ENCODE assay signal across 1 cellular context in the genomic region with DNA sequence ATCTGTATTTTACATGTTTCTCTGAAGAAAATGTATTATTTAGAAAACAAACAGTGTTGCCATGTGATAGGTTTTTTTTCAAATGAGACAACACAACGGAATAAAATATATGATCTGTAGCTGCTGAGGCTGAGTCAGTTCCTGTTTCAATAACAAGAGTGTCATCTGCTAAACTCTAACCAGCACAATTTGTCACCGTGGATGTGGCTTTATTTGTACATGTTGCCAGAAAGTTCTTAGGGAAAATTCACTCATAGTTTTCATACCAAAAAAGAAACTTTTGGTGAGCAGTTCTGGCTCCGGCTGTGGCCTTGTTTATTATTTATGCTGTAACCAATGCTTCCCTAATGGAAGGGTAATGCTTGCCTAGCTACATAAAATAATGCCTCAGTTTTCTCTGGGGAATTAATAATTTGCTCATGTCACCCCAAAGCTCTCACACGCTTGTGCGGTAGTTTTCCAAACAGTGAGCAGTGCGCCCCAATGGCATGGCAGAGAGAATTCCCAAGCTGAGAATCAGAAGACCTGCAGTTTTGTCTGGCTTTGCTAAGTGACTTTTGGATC.
TF ChIP-seq lines count a peak whose summit lies in the region.

No MANE protein-coding gene starts in this region.

TF ChIP-seq in K562, 482 proteins besides CTCF, POLR2A, EP300 and RAD21 (continued from another document and continues in another):
- TF ChIP-seq HNRNPH1 (optimal IDR thresholded peaks at IDR 0.05; ENCODE audit: low read depth, low read length) (no peak), ZNF133 (CRISPR knock-in tag; IDR thresholded peaks at IDR 0.05) (no peak), HEY1 (CRISPR knock-in tag; IDR thresholded peaks at IDR 0.05; ENCODE audit: borderline replicate concordance) (no peak), SIN3A (IDR thresholded peaks at IDR 0.05; ENCODE audit: borderline replicate concordance in 2 of 2, control insufficient read depth in 1 of 2, low read depth in 2 of 2, low read length in 2 of 2) (no peak), ZNF75A (CRISPR knock-in tag; IDR thresholded peaks at IDR 0.05) (no peak), TEAD1 (CRISPR knock-in tag; IDR thresholded peaks at IDR 0.05) (no peak), SNIP1 (IDR thresholded peaks at IDR 0.05; ENCODE audit: low read depth) (no peak), LCOR (CRISPR knock-in tag; IDR thresholded peaks at IDR 0.05) (no peak), U2AF1 (optimal IDR thresholded peaks at IDR 0.05; ENCODE audit: low read depth, low read length) (no peak), NBN (IDR thresholded peaks at IDR 0.05; ENCODE audit: low read depth) (no peak), PRPF4 (IDR thresholded peaks at IDR 0.05; ENCODE audit: insufficient read depth, low read depth, low read length, poor library complexity, severe bottlenecking) (no peak), CBX3 (IDR thresholded peaks at IDR 0.05; ENCODE audit: borderline replicate concordance in 1 of 2, low read length in 2 of 2) (no peak), FOXK2 (conservative IDR thresholded peaks at IDR 0.05 in 1 of 2, IDR thresholded peaks at IDR 0.05 in 1 of 2; ENCODE audit: low read depth in 2 of 2) (peak; percentile 40 to 54; a peak in 3 of 4 replicates), PTTG1 (tag; IDR thresholded peaks at IDR 0.05; ENCODE audit: low read depth) (no peak), RCOR1 (IDR thresholded peaks at IDR 0.05; ENCODE audit: borderline replicate concordance in 1 of 2, low read depth in 2 of 2, low read length in 2 of 2) (no peak), KLF10 (CRISPR knock-in tag; IDR thresholded peaks at IDR 0.05) (no peak), DPF2 (IDR thresholded peaks at IDR 0.05) (no peak), NFIC (IDR thresholded peaks at IDR 0.05) (no peak), ZNF316 (IDR thresholded peaks at IDR 0.05) (no peak), ZNF76 (CRISPR knock-in tag; IDR thresholded peaks at IDR 0.05; ENCODE audit: borderline replicate concordance) (no peak), NELFE (IDR thresholded peaks at IDR 0.05; ENCODE audit: insufficient read depth, insufficient read length) (no peak), ZSCAN29 (IDR thresholded peaks at IDR 0.05) (no peak), ZFP1 (CRISPR knock-in tag; IDR thresholded peaks at IDR 0.05) (no peak), ZNF644 (tag; IDR thresholded peaks at IDR 0.05; ENCODE audit: low read depth) (0 out of 2 replicates have a peak, but pooled peaks have one; percentile 17), MCM5 (IDR thresholded peaks at IDR 0.05; ENCODE audit: low read depth) (no peak), KAT2B (IDR thresholded peaks at IDR 0.05; ENCODE audit: low read depth, low read length) (no peak), FOXP1 (CRISPR knock-in tag; IDR thresholded peaks at IDR 0.05) (no peak), TEAD4 (IDR thresholded peaks at IDR 0.05; ENCODE audit: low read length) (peak; percentile 47; the same call in 1 of the 2 replicates), TEAD4 (CRISPR knock-in tag; IDR thresholded peaks at IDR 0.05; ENCODE audit: borderline replicate concordance) (no peak), THRAP3 (IDR thresholded peaks at IDR 0.05; ENCODE audit: borderline replicate concordance) (no peak), ZNF445 (CRISPR knock-in tag; IDR thresholded peaks at IDR 0.05; ENCODE audit: low read depth) (no peak), ZFP36 (IDR thresholded peaks at IDR 0.05; ENCODE audit: low read depth, low read length, partially characterized antibody) (no peak), BCOR (IDR thresholded peaks at IDR 0.05) (no peak), NFATC3 (IDR thresholded peaks at IDR 0.05) (no peak), TARDBP (IDR thresholded peaks at IDR 0.05) (no peak), HDAC6 (IDR thresholded peaks at IDR 0.05; ENCODE audit: low read depth, low read length) (no peak), FOS (IDR thresholded peaks at IDR 0.05; ENCODE audit: extremely low read depth, insufficient read length) (no peak)
- TF ChIP-seq, protein P1, sequence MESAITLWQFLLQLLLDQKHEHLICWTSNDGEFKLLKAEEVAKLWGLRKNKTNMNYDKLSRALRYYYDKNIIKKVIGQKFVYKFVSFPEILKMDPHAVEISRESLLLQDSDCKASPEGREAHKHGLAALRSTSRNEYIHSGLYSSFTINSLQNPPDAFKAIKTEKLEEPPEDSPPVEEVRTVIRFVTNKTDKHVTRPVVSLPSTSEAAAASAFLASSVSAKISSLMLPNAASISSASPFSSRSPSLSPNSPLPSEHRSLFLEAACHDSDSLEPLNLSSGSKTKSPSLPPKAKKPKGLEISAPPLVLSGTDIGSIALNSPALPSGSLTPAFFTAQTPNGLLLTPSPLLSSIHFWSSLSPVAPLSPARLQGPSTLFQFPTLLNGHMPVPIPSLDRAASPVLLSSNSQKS (CRISPR knock-in tag; IDR thresholded peaks at IDR 0.05), result no peak
- TF ChIP-seq, protein P2, sequence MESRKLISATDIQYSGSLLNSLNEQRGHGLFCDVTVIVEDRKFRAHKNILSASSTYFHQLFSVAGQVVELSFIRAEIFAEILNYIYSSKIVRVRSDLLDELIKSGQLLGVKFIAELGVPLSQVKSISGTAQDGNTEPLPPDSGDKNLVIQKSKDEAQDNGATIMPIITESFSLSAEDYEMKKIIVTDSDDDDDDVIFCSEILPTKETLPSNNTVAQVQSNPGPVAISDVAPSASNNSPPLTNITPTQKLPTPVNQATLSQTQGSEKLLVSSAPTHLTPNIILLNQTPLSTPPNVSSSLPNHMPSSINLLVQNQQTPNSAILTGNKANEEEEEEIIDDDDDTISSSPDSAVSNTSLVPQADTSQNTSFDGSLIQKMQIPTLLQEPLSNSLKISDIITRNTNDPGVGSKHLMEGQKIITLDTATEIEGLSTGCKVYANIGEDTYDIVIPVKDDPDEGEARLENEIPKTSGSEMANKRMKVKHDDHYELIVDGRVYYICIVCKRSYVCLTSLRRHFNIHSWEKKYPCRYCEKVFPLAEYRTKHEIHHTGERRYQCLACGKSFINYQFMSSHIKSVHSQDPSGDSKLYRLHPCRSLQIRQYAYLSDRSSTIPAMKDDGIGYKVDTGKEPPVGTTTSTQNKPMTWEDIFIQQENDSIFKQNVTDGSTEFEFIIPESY (CRISPR knock-in tag; IDR thresholded peaks at IDR 0.05), result no peak
- TF ChIP-seq, protein P3, sequence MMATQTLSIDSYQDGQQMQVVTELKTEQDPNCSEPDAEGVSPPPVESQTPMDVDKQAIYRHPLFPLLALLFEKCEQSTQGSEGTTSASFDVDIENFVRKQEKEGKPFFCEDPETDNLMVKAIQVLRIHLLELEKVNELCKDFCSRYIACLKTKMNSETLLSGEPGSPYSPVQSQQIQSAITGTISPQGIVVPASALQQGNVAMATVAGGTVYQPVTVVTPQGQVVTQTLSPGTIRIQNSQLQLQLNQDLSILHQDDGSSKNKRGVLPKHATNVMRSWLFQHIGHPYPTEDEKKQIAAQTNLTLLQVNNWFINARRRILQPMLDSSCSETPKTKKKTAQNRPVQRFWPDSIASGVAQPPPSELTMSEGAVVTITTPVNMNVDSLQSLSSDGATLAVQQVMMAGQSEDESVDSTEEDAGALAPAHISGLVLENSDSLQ (IDR thresholded peaks at IDR 0.05), result peak; percentile 34; the same call in 1 of the 2 replicates
- TF ChIP-seq, protein P4, sequence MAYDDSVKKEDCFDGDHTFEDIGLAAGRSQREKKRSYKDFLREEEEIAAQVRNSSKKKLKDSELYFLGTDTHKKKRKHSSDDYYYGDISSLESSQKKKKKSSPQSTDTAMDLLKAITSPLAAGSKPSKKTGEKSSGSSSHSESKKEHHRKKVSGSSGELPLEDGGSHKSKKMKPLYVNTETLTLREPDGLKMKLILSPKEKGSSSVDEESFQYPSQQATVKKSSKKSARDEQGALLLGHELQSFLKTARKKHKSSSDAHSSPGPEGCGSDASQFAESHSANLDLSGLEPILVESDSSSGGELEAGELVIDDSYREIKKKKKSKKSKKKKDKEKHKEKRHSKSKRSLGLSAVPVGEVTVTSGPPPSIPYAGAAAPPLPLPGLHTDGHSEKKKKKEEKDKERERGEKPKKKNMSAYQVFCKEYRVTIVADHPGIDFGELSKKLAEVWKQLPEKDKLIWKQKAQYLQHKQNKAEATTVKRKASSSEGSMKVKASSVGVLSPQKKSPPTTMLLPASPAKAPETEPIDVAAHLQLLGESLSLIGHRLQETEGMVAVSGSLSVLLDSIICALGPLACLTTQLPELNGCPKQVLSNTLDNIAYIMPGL (CRISPR knock-in tag; IDR thresholded peaks at IDR 0.05), result no peak
- TF ChIP-seq, protein P5, sequence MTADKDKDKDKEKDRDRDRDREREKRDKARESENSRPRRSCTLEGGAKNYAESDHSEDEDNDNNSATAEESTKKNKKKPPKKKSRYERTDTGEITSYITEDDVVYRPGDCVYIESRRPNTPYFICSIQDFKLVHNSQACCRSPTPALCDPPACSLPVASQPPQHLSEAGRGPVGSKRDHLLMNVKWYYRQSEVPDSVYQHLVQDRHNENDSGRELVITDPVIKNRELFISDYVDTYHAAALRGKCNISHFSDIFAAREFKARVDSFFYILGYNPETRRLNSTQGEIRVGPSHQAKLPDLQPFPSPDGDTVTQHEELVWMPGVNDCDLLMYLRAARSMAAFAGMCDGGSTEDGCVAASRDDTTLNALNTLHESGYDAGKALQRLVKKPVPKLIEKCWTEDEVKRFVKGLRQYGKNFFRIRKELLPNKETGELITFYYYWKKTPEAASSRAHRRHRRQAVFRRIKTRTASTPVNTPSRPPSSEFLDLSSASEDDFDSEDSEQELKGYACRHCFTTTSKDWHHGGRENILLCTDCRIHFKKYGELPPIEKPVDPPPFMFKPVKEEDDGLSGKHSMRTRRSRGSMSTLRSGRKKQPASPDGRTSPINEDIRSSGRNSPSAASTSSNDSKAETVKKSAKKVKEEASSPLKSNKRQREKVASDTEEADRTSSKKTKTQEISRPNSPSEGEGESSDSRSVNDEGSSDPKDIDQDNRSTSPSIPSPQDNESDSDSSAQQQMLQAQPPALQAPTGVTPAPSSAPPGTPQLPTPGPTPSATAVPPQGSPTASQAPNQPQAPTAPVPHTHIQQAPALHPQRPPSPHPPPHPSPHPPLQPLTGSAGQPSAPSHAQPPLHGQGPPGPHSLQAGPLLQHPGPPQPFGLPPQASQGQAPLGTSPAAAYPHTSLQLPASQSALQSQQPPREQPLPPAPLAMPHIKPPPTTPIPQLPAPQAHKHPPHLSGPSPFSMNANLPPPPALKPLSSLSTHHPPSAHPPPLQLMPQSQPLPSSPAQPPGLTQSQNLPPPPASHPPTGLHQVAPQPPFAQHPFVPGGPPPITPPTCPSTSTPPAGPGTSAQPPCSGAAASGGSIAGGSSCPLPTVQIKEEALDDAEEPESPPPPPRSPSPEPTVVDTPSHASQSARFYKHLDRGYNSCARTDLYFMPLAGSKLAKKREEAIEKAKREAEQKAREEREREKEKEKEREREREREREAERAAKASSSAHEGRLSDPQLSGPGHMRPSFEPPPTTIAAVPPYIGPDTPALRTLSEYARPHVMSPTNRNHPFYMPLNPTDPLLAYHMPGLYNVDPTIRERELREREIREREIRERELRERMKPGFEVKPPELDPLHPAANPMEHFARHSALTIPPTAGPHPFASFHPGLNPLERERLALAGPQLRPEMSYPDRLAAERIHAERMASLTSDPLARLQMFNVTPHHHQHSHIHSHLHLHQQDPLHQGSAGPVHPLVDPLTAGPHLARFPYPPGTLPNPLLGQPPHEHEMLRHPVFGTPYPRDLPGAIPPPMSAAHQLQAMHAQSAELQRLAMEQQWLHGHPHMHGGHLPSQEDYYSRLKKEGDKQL (CRISPR knock-in tag; IDR thresholded peaks at IDR 0.05; ENCODE audit: borderline replicate concordance), result no peak
- TF ChIP-seq, protein P6, sequence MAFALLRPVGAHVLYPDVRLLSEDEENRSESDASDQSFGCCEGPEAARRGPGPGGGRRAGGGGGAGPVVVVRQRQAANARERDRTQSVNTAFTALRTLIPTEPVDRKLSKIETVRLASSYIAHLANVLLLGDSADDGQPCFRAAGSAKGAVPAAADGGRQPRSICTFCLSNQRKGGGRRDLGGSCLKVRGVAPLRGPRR (CRISPR knock-in tag; IDR thresholded peaks at IDR 0.05), result no peak
- TF ChIP-seq, protein P7, sequence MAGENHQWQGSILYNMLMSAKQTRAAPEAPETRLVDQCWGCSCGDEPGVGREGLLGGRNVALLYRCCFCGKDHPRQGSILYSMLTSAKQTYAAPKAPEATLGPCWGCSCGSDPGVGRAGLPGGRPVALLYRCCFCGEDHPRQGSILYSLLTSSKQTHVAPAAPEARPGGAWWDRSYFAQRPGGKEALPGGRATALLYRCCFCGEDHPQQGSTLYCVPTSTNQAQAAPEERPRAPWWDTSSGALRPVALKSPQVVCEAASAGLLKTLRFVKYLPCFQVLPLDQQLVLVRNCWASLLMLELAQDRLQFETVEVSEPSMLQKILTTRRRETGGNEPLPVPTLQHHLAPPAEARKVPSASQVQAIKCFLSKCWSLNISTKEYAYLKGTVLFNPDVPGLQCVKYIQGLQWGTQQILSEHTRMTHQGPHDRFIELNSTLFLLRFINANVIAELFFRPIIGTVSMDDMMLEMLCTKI (IDR thresholded peaks at IDR 0.05; ENCODE audit: partially characterized antibody), result no peak
- TF ChIP-seq, protein P8, sequence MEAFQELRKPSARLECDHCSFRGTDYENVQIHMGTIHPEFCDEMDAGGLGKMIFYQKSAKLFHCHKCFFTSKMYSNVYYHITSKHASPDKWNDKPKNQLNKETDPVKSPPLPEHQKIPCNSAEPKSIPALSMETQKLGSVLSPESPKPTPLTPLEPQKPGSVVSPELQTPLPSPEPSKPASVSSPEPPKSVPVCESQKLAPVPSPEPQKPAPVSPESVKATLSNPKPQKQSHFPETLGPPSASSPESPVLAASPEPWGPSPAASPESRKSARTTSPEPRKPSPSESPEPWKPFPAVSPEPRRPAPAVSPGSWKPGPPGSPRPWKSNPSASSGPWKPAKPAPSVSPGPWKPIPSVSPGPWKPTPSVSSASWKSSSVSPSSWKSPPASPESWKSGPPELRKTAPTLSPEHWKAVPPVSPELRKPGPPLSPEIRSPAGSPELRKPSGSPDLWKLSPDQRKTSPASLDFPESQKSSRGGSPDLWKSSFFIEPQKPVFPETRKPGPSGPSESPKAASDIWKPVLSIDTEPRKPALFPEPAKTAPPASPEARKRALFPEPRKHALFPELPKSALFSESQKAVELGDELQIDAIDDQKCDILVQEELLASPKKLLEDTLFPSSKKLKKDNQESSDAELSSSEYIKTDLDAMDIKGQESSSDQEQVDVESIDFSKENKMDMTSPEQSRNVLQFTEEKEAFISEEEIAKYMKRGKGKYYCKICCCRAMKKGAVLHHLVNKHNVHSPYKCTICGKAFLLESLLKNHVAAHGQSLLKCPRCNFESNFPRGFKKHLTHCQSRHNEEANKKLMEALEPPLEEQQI (IDR thresholded peaks at IDR 0.05), result no peak
- TF ChIP-seq, protein P9, sequence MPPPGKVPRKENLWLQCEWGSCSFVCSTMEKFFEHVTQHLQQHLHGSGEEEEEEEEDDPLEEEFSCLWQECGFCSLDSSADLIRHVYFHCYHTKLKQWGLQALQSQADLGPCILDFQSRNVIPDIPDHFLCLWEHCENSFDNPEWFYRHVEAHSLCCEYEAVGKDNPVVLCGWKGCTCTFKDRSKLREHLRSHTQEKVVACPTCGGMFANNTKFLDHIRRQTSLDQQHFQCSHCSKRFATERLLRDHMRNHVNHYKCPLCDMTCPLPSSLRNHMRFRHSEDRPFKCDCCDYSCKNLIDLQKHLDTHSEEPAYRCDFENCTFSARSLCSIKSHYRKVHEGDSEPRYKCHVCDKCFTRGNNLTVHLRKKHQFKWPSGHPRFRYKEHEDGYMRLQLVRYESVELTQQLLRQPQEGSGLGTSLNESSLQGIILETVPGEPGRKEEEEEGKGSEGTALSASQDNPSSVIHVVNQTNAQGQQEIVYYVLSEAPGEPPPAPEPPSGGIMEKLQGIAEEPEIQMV (tag; conservative IDR thresholded peaks at IDR 0.05; ENCODE audit: low read depth), result no peak
